In the genomic region with DNA sequence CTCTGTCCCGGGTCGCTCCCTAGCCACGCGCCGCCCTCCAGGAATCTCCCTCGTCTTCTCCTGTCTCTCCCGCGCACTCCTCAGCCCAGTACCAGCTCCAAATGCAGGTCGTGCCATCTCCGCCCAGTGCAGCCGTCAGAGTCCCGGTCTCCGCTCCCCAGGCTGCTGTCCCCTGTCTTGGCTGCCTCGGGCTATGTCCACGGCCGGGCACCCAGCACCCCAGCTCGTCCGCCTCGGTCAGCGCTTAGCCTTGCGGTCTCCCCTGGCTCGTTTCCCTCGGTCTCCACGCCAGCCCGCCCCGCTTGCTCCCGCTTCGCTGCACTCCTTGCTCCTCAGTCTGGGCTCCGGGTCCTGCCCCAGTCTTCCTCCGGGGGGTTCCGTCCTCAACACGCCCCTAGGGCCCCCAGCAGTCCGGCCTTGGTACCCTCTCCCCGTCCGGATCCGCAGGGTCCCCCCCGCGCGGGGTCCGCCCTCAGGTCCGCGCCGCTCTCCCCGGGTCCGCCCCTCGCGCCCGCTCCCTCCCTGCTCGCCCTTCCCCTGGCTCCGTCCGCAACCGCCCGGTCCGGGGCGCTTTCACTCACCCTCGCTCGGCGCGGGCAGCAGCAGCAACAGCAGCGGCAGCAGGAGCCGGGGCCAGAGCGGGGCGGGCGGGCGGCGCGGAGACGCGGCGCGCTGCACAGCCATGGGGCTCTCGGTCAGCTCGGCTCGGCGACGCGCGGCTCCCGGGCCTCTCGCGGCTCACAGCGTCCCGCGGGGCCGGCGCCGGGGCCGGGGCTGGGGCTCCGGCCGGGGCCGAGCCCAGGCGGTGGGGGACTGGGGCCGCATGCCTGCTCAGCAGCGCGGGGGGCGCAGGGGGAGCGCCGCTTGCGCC, we compare ENCODE assay signal across 1 cellular context.
TF ChIP-seq lines count a peak whose summit lies in the region.

No MANE protein-coding gene starts in this region.

TF ChIP-seq in IMR-90, 13 proteins besides CTCF, POLR2A, EP300 and RAD21 (continued from another document):
- no peak for TF ChIP-seq ELK1 (IDR thresholded peaks at IDR 0.05; ENCODE audit: borderline replicate concordance, low read depth, low read length)
TF ChIP-seq in IMR-90: peak in this region for 0.
